ENCODE assay signal across 11 cellular contexts in genomic region chr5:12292610-12293204, GRCh38.
A peak's percentile ranks its signal among the peaks of the same experiment; 100 is the strongest.
DNase-seq lines count a peak whose midpoint lies in the region; ATAC-seq and TF ChIP-seq lines count a peak whose summit lies in the region.
"Had no signal": no experiment of that assay in that cellular context is flagged by ENCODE, and none has a peak within 500 bp of the region (broad histone marks: within the 10 kb centered on the region; RNA-seq: fewer than 3 reads in every experiment).

No MANE protein-coding gene starts in this region.

- H3K27ac ChIP-seq in DND-41 (ENCODE audit: low read length), result no peak overlapping the region

- no peak overlapping the region for H3K4me3 ChIP-seq in DND-41 (ENCODE audit: low read depth in 1 of 2, low read length in 2 of 2)

- H2AFZ ChIP-seq in DND-41 (ENCODE audit: low read depth, low read length), result no peak overlapping the region

- H3K4me1 Mint-ChIP-seq in glutamatergic neuron (ENCODE audit: low read depth, unreplicated experiment), result no peaks in the 10 kb centered on the region

- peak; percentile 40 for TF ChIP-seq CTCF in DND-41 (IDR thresholded peaks at IDR 0.05; ENCODE audit: borderline replicate concordance, extremely low read depth, low read length, poor library complexity, severe bottlenecking)
- TF ChIP-seq CTCF in LNCAP (IDR thresholded peaks at IDR 0.05), result peak; percentile 57
- peak; percentile 65 for TF ChIP-seq CTCF in glutamatergic neuron (IDR thresholded peaks at IDR 0.05; ENCODE audit: partially characterized antibody, unreplicated experiment)

- no peak overlapping the region for H3K9ac ChIP-seq in DND-41 (ENCODE audit: low read depth, low read length)

- ATAC-seq in DND-41 (ENCODE audit: insufficient read depth, low read depth) (no peak), sciatic nerve (no peak), GM21786 (IDR thresholded peaks at IDR 0.05; ENCODE audit: unreplicated experiment) (no peak)
- ATAC-seq: esophagus mucosa had no signal

- no peaks in the 10 kb centered on the region for H3K9me3 Mint-ChIP-seq in glutamatergic neuron (ENCODE audit: unreplicated experiment)

- H3K36me3 Mint-ChIP-seq in glutamatergic neuron (ENCODE audit: unreplicated experiment), result peaks cover 23% of the 10 kb centered on the region

- peaks cover 2% of the 10 kb centered on the region for H3K27me3 Mint-ChIP-seq in glutamatergic neuron (ENCODE audit: unreplicated experiment)
- H3K27me3 Mint-ChIP-seq: activated T-cell treated with anti-CD3 and anti-CD28 coated beads, Interleukin-2, amount 50 U/mL, for 24 hours had no signal

- no peaks in the 10 kb centered on the region for H3K36me3 ChIP-seq in DND-41 (ENCODE audit: insufficient read depth, low read length)

- H3K4me2 ChIP-seq in DND-41 (ENCODE audit: insufficient read depth, low read length), result no peak overlapping the region

- no peaks in the 10 kb centered on the region for H4K20me1 ChIP-seq in DND-41 (ENCODE audit: insufficient read depth, low read length)

- no peaks in the 10 kb centered on the region for H3K4me1 ChIP-seq in DND-41 (ENCODE audit: insufficient read depth, low read length)

- no peak overlapping the region for H3K27ac Mint-ChIP-seq in glutamatergic neuron (ENCODE audit: unreplicated experiment)
- H3K27ac Mint-ChIP-seq: activated T-cell treated with anti-CD3 and anti-CD28 coated beads, Interleukin-2, amount 50 U/mL, for 24 hours had no signal

- intact Hi-C loops in sciatic nerve (cut with DNase I), result no loop called here

- peaks cover 4% of the 10 kb centered on the region for H3K9me3 ChIP-seq in DND-41 (ENCODE audit: insufficient read depth, low read length, severe bottlenecking)

- DNase-seq in DND-41 (no peak), RKO (ENCODE audit: low spot score) (peak; percentile 5), glutamatergic neuron (no peak), NCI-H2227 (lab: John Stamatoyannopoulos, UW; ENCODE audit: unreplicated experiment) (no peak), dermis blood vessel endothelial cell (no peak), sciatic nerve (ENCODE audit: low spot score) (no peak)
- DNase-seq: activated T-cell treated with anti-CD3 and anti-CD28 coated beads, Interleukin-2, amount 50 U/mL, for 24 hours; GOT3 had no signal

- H3K4me3 Mint-ChIP-seq in glutamatergic neuron (ENCODE audit: unreplicated experiment), result no peak overlapping the region
- H3K4me3 Mint-ChIP-seq: activated T-cell treated with anti-CD3 and anti-CD28 coated beads, Interleukin-2, amount 50 U/mL, for 24 hours had no signal

- H3K79me2 ChIP-seq in DND-41 (ENCODE audit: insufficient read depth, low read length), result no peaks in the 10 kb centered on the region

- H3K27me3 ChIP-seq in DND-41 (ENCODE audit: insufficient read depth, low read length, poor library complexity), result no peaks in the 10 kb centered on the region
